Comparison of ENCODE assay signal across 8 cellular contexts in the genomic region with DNA sequence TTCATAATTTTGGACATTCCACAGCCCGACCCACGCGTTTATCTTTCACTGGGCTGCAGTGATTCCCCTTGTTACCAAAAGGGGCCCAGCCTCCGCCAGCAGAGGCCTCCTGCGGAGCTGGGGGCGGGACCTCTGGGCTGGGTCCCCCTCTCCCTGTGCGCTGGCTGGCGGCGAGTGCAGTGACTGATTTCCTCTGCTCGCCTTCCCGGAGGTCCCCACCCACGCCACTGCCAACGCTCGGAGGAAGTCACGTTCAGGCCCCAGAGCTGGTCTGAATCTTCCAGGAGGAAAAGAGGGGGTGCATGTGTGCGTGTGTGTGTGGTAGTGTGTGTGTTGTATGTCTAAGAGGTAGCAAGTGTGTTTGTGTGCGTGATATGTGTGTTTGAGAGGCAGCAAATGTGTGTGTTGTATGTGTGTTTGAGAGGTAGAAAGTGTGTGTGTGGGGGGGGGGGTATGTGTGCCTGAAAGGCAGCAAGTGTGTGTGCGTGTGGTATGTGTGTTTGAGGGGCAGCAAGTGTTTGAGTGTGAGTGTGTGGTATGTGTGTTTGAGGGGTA. TPM values are rescaled to one million over a fixed set of nuclear protein-coding genes. Genes with fewer than 3 reads are reported as not detected.
DNase-seq lines count a peak whose midpoint lies in the region; ATAC-seq and TF ChIP-seq lines count a peak whose summit lies in the region.

No MANE protein-coding gene starts in this region.

- H3K36me3 Mint-ChIP-seq in activated CD4-positive, alpha-beta memory T cell treated with anti-CD3 and anti-CD28 coated beads for 36 hours, result no peaks in the 10 kb centered on the region
- no peaks in the 10 kb centered on the region for H3K36me3 Mint-ChIP-seq in natural killer cell

- no peaks in the 10 kb centered on the region for H3K36me3 ChIP-seq in effector memory CD4-positive, alpha-beta T cell (ENCODE audit: control insufficient read depth, insufficient read depth, low read length)

- H3K4me3 ChIP-seq in effector memory CD4-positive, alpha-beta T cell (ENCODE audit: insufficient read depth, low read depth, low read length, poor library complexity, severe bottlenecking), result peak overlapping the region; percentile 77

- H3K4me1 ChIP-seq in effector memory CD4-positive, alpha-beta T cell (ENCODE audit: control insufficient read depth, insufficient read depth, low read length, poor library complexity, severe bottlenecking), result peaks cover 27% of the 10 kb centered on the region

- H3K27me3 Mint-ChIP-seq in activated CD4-positive, alpha-beta memory T cell treated with anti-CD3 and anti-CD28 coated beads for 36 hours, result no peaks in the 10 kb centered on the region
- peaks cover 0 to 5% of the 10 kb centered on the region in 2 donors for H3K27me3 Mint-ChIP-seq in natural killer cell (ENCODE audit: low read depth in 2 of 2)

- no peak for TF ChIP-seq CTCF in natural killer cell (IDR thresholded peaks at IDR 0.05)

- CTCF ChIA-PET in activated CD4-positive, alpha-beta memory T cell treated with anti-CD3 and anti-CD28 coated beads for 36 hours (lab: Charles Lee), result interaction anchor here (0.8 to 2.0 kb wide), 4 partner anchors 36 to 1405 kb away, joined by 3 to 4 read pairs (median 4); no protein-coding TSS in a partner anchor

- H3K27ac Mint-ChIP-seq in activated CD4-positive, alpha-beta memory T cell treated with anti-CD3 and anti-CD28 coated beads for 36 hours, result peak overlapping the region; percentile 84
- peak overlapping the region; percentile 4 to 92 for H3K27ac Mint-ChIP-seq in natural killer cell

- peaks cover 23% of the 10 kb centered on the region for H3K4me1 Mint-ChIP-seq in activated CD4-positive, alpha-beta memory T cell treated with anti-CD3 and anti-CD28 coated beads for 36 hours (ENCODE audit: low read depth)
- peaks cover 15 to 30% of the 10 kb centered on the region in 2 donors for H3K4me1 Mint-ChIP-seq in natural killer cell

- H3K4me3 Mint-ChIP-seq in activated CD4-positive, alpha-beta memory T cell treated with anti-CD3 and anti-CD28 coated beads for 36 hours, result peak overlapping the region; percentile 76
- H3K4me3 Mint-ChIP-seq in natural killer cell, result peak overlapping the region; percentile 66

- peak overlapping the region; percentile 17 for H3K27ac ChIP-seq in effector memory CD4-positive, alpha-beta T cell (ENCODE audit: insufficient read depth, low read length, poor library complexity, severe bottlenecking)

- DNase-seq in activated CD4-positive, alpha-beta memory T cell treated with anti-CD3 and anti-CD28 coated beads for 36 hours, result peak; percentile 92
- DNase-seq in effector memory CD4-positive, alpha-beta T cell, result peak; percentile 53 to 59 (median 55)
- DNase-seq in natural killer cell (peak; percentile 54), DMS79 treated with DMSO at 0.1 percent for 48 hours (lab: John Stamatoyannopoulos, UW) (no peak)
- peak; percentile 76 for DNase-seq in stimulated activated naive CD4-positive, alpha-beta T cell treated with Interleukin-2 at 50 U/mL for 16 hours (lab: John Stamatoyannopoulos, UW)

- intact Hi-C loops in activated CD4-positive, alpha-beta memory T cell treated with anti-CD3 and anti-CD28 coated beads for 36 hours (cut with micrococcal nuclease), result loop anchor here (1.0 to 5.0 kb wide), 6 partner anchors 8 to 174 kb away; partner anchors contain the start of genes AK4 and JAK1
- intact Hi-C loops in natural killer cell (cut with micrococcal nuclease), result no loop called here

- POLR2A ChIA-PET in activated CD4-positive, alpha-beta memory T cell treated with anti-CD3 and anti-CD28 coated beads for 36 hours (lab: Charles Lee), result interaction anchor here (0.6 to 2.5 kb wide), 4 partner anchors 35 to 1363 kb away, joined by 3 to 14 read pairs (median 5); partner anchors contain the start of gene JAK1

- ATAC-seq in GM19351 (IDR thresholded peaks at IDR 0.05; ENCODE audit: unreplicated experiment), result peak; percentile 46
- peak; percentile 40 to 61 (median 44) for ATAC-seq in natural killer cell
- no peak for ATAC-seq in HG03460 (IDR thresholded peaks at IDR 0.05; ENCODE audit: unreplicated experiment)
- no peak for ATAC-seq in GM21786 (IDR thresholded peaks at IDR 0.05; ENCODE audit: unreplicated experiment)

- H3K27me3 ChIP-seq in effector memory CD4-positive, alpha-beta T cell (replicated peaks; ENCODE audit: control insufficient read depth, insufficient read depth, low read length, poor library complexity, severe bottlenecking), result no peaks in the 10 kb centered on the region

- peaks cover 6% of the 10 kb centered on the region for H3K9me3 Mint-ChIP-seq in activated CD4-positive, alpha-beta memory T cell treated with anti-CD3 and anti-CD28 coated beads for 36 hours
- H3K9me3 Mint-ChIP-seq in natural killer cell, result no peaks in the 10 kb centered on the region

- H3K9me3 ChIP-seq in effector memory CD4-positive, alpha-beta T cell (ENCODE audit: control insufficient read depth, low read length), result no peaks in the 10 kb centered on the region

RNA-seq across cellular contexts. Expression of gene JAK1, which starts 35.0 kb away (rescaled TPM):
- 100 to 1,000 TPM; 115 to 128 TPM for total RNA-seq in activated CD4-positive, alpha-beta memory T cell treated with anti-CD3 and anti-CD28 coated beads for 36 hours
- 100 to 1,000 TPM; 507 to 626 (median 526) TPM for total RNA-seq in natural killer cell

Comparison
In these comparisons a context has a peak if more than half of its experiments do, and no peak if none do; other contexts are left out.
1. ATAC-seq: peak in GM19351 (single experiment) and natural killer cell (3 of 3); none in HG03460 (single experiment) and GM21786 (single experiment).